In the genomic region with DNA sequence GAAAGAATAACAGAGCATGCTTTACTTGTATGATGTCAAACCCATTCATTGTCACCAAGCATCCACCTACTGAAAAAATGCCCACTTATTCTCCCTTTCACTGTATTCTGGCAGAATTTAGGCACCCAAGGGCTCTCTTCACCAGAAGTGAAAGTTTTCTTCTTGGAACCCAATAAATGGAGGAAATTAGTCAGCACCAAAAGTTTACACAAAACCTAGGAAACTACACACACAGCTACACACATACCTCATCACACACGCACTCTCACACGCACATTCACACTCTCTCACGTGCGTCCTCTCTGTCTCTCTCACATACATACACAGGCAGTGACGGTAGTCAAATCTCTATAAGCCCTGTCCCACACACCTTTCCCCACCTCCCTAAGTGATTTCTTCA, we compare ENCODE assay signal across 11 cellular contexts. TPM values are rescaled to one million over a fixed set of nuclear protein-coding genes. Genes with fewer than 3 reads are reported as not detected.
DNase-seq lines count a peak whose midpoint lies in the region; ATAC-seq, FAIRE-seq and TF ChIP-seq lines count a peak whose summit lies in the region.
"Had no signal": no experiment of that assay in that cellular context is flagged by ENCODE, and none has a peak within 500 bp of the region (broad histone marks: within the 10 kb centered on the region; RNA-seq: fewer than 3 reads in every experiment).

No MANE protein-coding gene starts in this region.

- TF ChIP-seq CTCF in fibroblast of pulmonary artery (IDR thresholded peaks at IDR 0.05; ENCODE audit: low read length, missing control alignments) (no peak), nephron progenitor cell (IDR thresholded peaks at IDR 0.05) (no peak)

- H3K27ac Mint-ChIP-seq in nephron progenitor cell = no peak overlapping the region

- no peak overlapping the region for H3K4me3 ChIP-seq in fibroblast of pulmonary artery (replicated peaks; ENCODE audit: low read depth, low read length)
- H3K4me3 ChIP-seq: upper lobe of right lung had no signal

- H3K4me1 Mint-ChIP-seq in nephron progenitor cell = no peaks in the 10 kb centered on the region

- DNase-seq in fibroblast of pulmonary artery (ENCODE audit: low read depth) (peak; percentile 22), NCI-H748 treated with DMSO at 0.1 percent for 48 hours (lab: John Stamatoyannopoulos, UW) (no peak), LoVo (ENCODE audit: low spot score) (no peak), frontal cortex (ENCODE audit: low spot score in 2 of 2) (no peak), nephron progenitor cell (no peak)
- DNase-seq: KBM-7, retina, upper lobe of right lung had no signal

- H3K27me3 Mint-ChIP-seq in nephron progenitor cell (ENCODE audit: low read depth, poor library complexity) = peaks cover 29% of the 10 kb centered on the region

- ATAC-seq in GM18511 (IDR thresholded peaks at IDR 0.05; ENCODE audit: unreplicated experiment) = peak; percentile 92
- ATAC-seq in GM21619 (IDR thresholded peaks at IDR 0.05; ENCODE audit: unreplicated experiment) = peak; percentile 68
- ATAC-seq in HG03457 (IDR thresholded peaks at IDR 0.05; ENCODE audit: unreplicated experiment) = peak; percentile 77
- ATAC-seq: upper lobe of right lung had no signal

- FAIRE-seq in frontal cortex (lab: Jason Lieb, UNC) = no peak

- H3K4me3 Mint-ChIP-seq in nephron progenitor cell = no peak overlapping the region

- no peaks in the 10 kb centered on the region for H3K36me3 Mint-ChIP-seq in nephron progenitor cell (ENCODE audit: low read depth)

- no peaks in the 10 kb centered on the region for H3K9me3 Mint-ChIP-seq in nephron progenitor cell

RNA-seq across cellular contexts. Expression of gene MCOLN2, which starts 37.6 kb away (rescaled TPM):
- not detected for total RNA-seq in frontal cortex
